18 cellular contexts compared by ENCODE assay signal in genomic region chr10:124559372-124560132, GRCh38.
A peak's percentile ranks its signal among the peaks of the same experiment; 100 is the strongest.
DNase-seq lines count a peak whose midpoint lies in the region; ATAC-seq and TF ChIP-seq lines count a peak whose summit lies in the region.
"Had no signal": no experiment of that assay in that cellular context is flagged by ENCODE, and none has a peak within 500 bp of the region (broad histone marks: within the 10 kb centered on the region; RNA-seq: fewer than 3 reads in every experiment).

No MANE protein-coding gene starts in this region.

- TF ChIP-seq POLR2A in uterus (IDR thresholded peaks at IDR 0.05) = no peak

- no peak for TF ChIP-seq CTCF in right atrium auricular region (IDR thresholded peaks at IDR 0.05)
- no peak for TF ChIP-seq CTCF in uterus (IDR thresholded peaks at IDR 0.05)

- no peaks in the 10 kb centered on the region for H3K36me3 ChIP-seq in right atrium auricular region
- no peaks in the 10 kb centered on the region for H3K36me3 ChIP-seq in rectal smooth muscle tissue (ENCODE audit: control insufficient read depth, insufficient read depth, low read length)
- H3K36me3 ChIP-seq in uterus = no peaks in the 10 kb centered on the region

- no peak overlapping the region for H3K4me3 ChIP-seq in right atrium auricular region
- H3K4me3 ChIP-seq in rectal smooth muscle tissue (ENCODE audit: low read length) = no peak overlapping the region
- no peak overlapping the region for H3K4me3 ChIP-seq in uterus

- H3K4me1 ChIP-seq in right atrium auricular region (peaks cover 0 to 36% of the 10 kb centered on the region in 2 donors), rectal smooth muscle tissue (ENCODE audit: control insufficient read depth, insufficient read depth, low read length) (peaks cover 12% of the 10 kb centered on the region), uterus (peaks cover 24 to 31% of the 10 kb centered on the region in 2 donors)

- DNase-seq in Right ventricle myocardium superior (no peak), Right ventricle myocardium inferior (ENCODE audit: missing footprints) (no peak), right atrium auricular region (ENCODE audit: low spot score) (no peak), uterus (no peak), COLO829 (ENCODE audit: low spot score) (no peak)
- DNase-seq: 8988T; activated CD8-positive, alpha-beta memory T cell treated with anti-CD3 and anti-CD28 coated beads, Interleukin-2, amount 10 ng/mL, durations not matched to agents 7 days and 5 days; DMS79; GOT3; kidney glomerular epithelial cell; MM.1S; NCI-H748 treated with DMSO at 0.1 percent for 48 hours; stimulated activated naive B cell treated with anti-CD40 and anti-IgM and Interleukin-4, amounts not matched to agents 10 μg/mL and 1 μg/mL and 100 μg/mL, for 72 hours had no signal

- H3K9ac ChIP-seq in rectal smooth muscle tissue (ENCODE audit: low read length) = no peak overlapping the region

- H3K27me3 ChIP-seq in right atrium auricular region = no peaks in the 10 kb centered on the region
- H3K27me3 ChIP-seq in rectal smooth muscle tissue (ENCODE audit: control insufficient read depth, insufficient read depth, low read length) = no peaks in the 10 kb centered on the region
- no peaks in the 10 kb centered on the region for H3K27me3 ChIP-seq in uterus

- H3K27ac ChIP-seq in right atrium auricular region (peak overlapping the region; percentile 81 to 83), rectal smooth muscle tissue (ENCODE audit: low read depth, low read length) (peak overlapping the region; percentile 84), uterus (peak overlapping the region; percentile 95 to 99)
- H3K27ac ChIP-seq: VCaP had no signal

- peak; percentile 5 for ATAC-seq in Right ventricle myocardium superior (ENCODE audit: poor library complexity)
- ATAC-seq in Right ventricle myocardium inferior = no peak
- no peak for ATAC-seq in HG03460 (IDR thresholded peaks at IDR 0.05; ENCODE audit: unreplicated experiment)
- ATAC-seq in GM21526 (IDR thresholded peaks at IDR 0.05; ENCODE audit: low FRiP score, unreplicated experiment) = no peak
- ATAC-seq: activated CD8-positive, alpha-beta memory T cell treated with anti-CD3 and anti-CD28 coated beads, Interleukin-2, amount 10 ng/mL, durations not matched to agents 7 days and 5 days; natural killer cell treated with Interleukin-12 subunit alpha and Interleukin-12 subunit beta and Interleukin-15 and Interleukin-18, amount 100 ng/mL, for 72 hours; stimulated activated naive B cell treated with anti-CD40 and anti-IgM and Interleukin-4, amounts not matched to agents 10 μg/mL and 1 μg/mL and 100 μg/mL, for 72 hours had no signal

- H3K9me3 ChIP-seq in right atrium auricular region (no peaks in the 10 kb centered on the region), uterus (no peaks in the 10 kb centered on the region)

- intact Hi-C loops in Right ventricle myocardium superior (cut with DNase I) = no loop called here
- intact Hi-C loops in Right ventricle myocardium inferior (cut with DNase I) = loop anchor here (5.0 kb wide), 1 partner anchor 63 kb away; no protein-coding TSS in a partner anchor
- intact Hi-C loops in uterus (cut with DNase I; ENCODE audit: low total_unique reads) = no loop called here
